In the genomic region with DNA sequence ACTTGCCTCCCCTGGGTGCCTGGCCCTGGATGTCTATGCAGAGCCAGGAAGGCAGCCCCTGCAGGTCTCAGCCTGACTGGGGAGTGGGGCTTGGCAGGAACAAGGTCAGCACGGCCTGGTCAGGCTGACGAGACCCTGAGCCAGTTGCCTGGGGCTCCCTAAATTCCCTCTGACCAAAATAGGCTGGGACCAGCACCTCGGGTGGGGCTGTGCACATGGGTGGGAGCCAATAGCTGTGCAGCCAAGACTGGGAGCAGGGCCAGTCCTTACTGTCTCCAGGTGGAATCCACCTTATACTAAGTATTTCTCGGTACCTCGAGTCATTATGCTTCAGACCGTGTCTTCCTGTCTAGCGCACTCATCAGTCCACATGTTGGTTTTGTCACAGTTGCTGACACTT, we compare ENCODE assay signal across 1 cellular context.
TF ChIP-seq lines count a peak whose summit lies in the region.

No MANE protein-coding gene starts in this region.

TF ChIP-seq in HepG2, 621 proteins besides CTCF, POLR2A, EP300 and RAD21:
- TF ChIP-seq SKIL (CRISPR knock-in tag; IDR thresholded peaks at IDR 0.05; ENCODE audit: borderline replicate concordance) = no peak
- no peak for TF ChIP-seq PLSCR1 (CRISPR knock-in tag; IDR thresholded peaks at IDR 0.05; ENCODE audit: borderline replicate concordance)
- no peak for TF ChIP-seq ZNF383 (CRISPR knock-in tag; IDR thresholded peaks at IDR 0.05; ENCODE audit: borderline replicate concordance)
- 0 out of 2 replicates have a peak, but pooled peaks have one; percentile 17 for TF ChIP-seq NRL (CRISPR knock-in tag; IDR thresholded peaks at IDR 0.05; ENCODE audit: borderline replicate concordance)
- no peak for TF ChIP-seq ZNF253 (CRISPR knock-in tag; IDR thresholded peaks at IDR 0.05; ENCODE audit: borderline replicate concordance)
